13 cellular contexts compared by ENCODE assay signal in genomic region chr6:6584310-6585002, GRCh38. TPM values are rescaled to one million over a fixed set of nuclear protein-coding genes. Genes with fewer than 3 reads are reported as not detected.
DNase-seq lines count a peak whose midpoint lies in the region; ATAC-seq and TF ChIP-seq lines count a peak whose summit lies in the region.
"Had no signal": no experiment of that assay in that cellular context is flagged by ENCODE, and none has a peak within 500 bp of the region (broad histone marks: within the 10 kb centered on the region; RNA-seq: fewer than 3 reads in every experiment).

No MANE protein-coding gene starts in this region.

- no peak overlapping the region for H3K4me3 Mint-ChIP-seq in CD4-positive, alpha-beta T cell
- H3K4me3 Mint-ChIP-seq in WTC11 (no peak overlapping the region), type B pancreatic cell (no peak overlapping the region)
- H3K4me3 Mint-ChIP-seq: CD4-positive, CD25-positive, alpha-beta regulatory T cell; dendritic cell treated with granulocyte-macrophage colony-stimulating factor and Interleukin-4, amounts not matched to agents 40 ng/mL and 50 ng/mL, for 4 days; nephron had no signal

- no peak for TF ChIP-seq CTCF in CD4-positive, alpha-beta T cell (IDR thresholded peaks at IDR 0.05)
- TF ChIP-seq CTCF in GM13976 (IDR thresholded peaks at IDR 0.05; ENCODE audit: borderline replicate concordance, control extremely low read depth, extremely low read depth, insufficient read depth, missing control alignments), result peak; percentile 42
- no peak for TF ChIP-seq CTCF in WTC11 (IDR thresholded peaks at IDR 0.05)
- TF ChIP-seq CTCF in type B pancreatic cell (conservative IDR thresholded peaks at IDR 0.05), result no peak
- no peak for TF ChIP-seq CTCF in prostate gland (IDR thresholded peaks at IDR 0.05)
- no peak for TF ChIP-seq CTCF in lower lobe of right lung (IDR thresholded peaks at IDR 0.05)

- H3K9me3 Mint-ChIP-seq in CD4-positive, alpha-beta T cell, result no peaks in the 10 kb centered on the region
- H3K9me3 Mint-ChIP-seq in WTC11, result peaks cover 24% of the 10 kb centered on the region
- peaks cover 8% of the 10 kb centered on the region for H3K9me3 Mint-ChIP-seq in type B pancreatic cell
- H3K9me3 Mint-ChIP-seq: CD4-positive, CD25-positive, alpha-beta regulatory T cell had no signal

- H3K27ac Mint-ChIP-seq in CD4-positive, alpha-beta T cell, result peak overlapping the region; percentile 50
- no peak overlapping the region for H3K27ac Mint-ChIP-seq in WTC11
- no peak overlapping the region for H3K27ac Mint-ChIP-seq in type B pancreatic cell
- H3K27ac Mint-ChIP-seq: CD4-positive, CD25-positive, alpha-beta regulatory T cell; dendritic cell treated with granulocyte-macrophage colony-stimulating factor and Interleukin-4, amounts not matched to agents 40 ng/mL and 50 ng/mL, for 4 days; nephron had no signal

- no peak overlapping the region for H3K4me3 ChIP-seq in prostate gland
- H3K4me3 ChIP-seq in lower lobe of right lung, result no peak overlapping the region
- H3K4me3 ChIP-seq: SJSA1 had no signal

- peak; percentile 34 for ATAC-seq in CD4-positive, alpha-beta T cell (ENCODE audit: poor library complexity)
- ATAC-seq in HG03432 (IDR thresholded peaks at IDR 0.05; ENCODE audit: unreplicated experiment) (peak; percentile 22), WTC11 (peak; percentile 58; the same call in 1 of the 2 replicates), lower lobe of right lung (no peak)

- H3K4me1 ChIP-seq in prostate gland (replicated peaks) (no peaks in the 10 kb centered on the region), lower lobe of right lung (peaks cover 4% of the 10 kb centered on the region)
- H3K4me1 ChIP-seq: SJSA1 had no signal

- no peak for DNase-seq in CD4-positive, alpha-beta T cell
- DNase-seq in GM13976 (ENCODE audit: low spot score) (no peak), WTC11 (ENCODE audit: low spot score) (no peak), type B pancreatic cell (ENCODE audit: extremely low spot score, unreplicated experiment) (no peak), NCI-H2107 (lab: John Stamatoyannopoulos, UW) (no peak), prostate gland (ENCODE audit: low spot score) (no peak), lower lobe of right lung (no peak)
- DNase-seq: NCI-H446 had no signal

- CTCF ChIA-PET in CD4-positive, alpha-beta T cell (lab: Charles Lee), result no interaction called here
- CTCF ChIA-PET in WTC11 (lab: Charles Lee), result interaction anchor here (0.7 kb wide), 1 partner anchor 1373 kb away, joined by 4 read pairs; no protein-coding TSS in a partner anchor

- no peaks in the 10 kb centered on the region for H3K36me3 Mint-ChIP-seq in CD4-positive, alpha-beta T cell (ENCODE audit: low read depth)
- H3K36me3 Mint-ChIP-seq in WTC11 (peaks cover 5% of the 10 kb centered on the region), type B pancreatic cell (no peaks in the 10 kb centered on the region)
- H3K36me3 Mint-ChIP-seq: CD4-positive, CD25-positive, alpha-beta regulatory T cell had no signal

- no peak for TF ChIP-seq POLR2A in prostate gland (IDR thresholded peaks at IDR 0.05)

- no peaks in the 10 kb centered on the region for H3K27me3 Mint-ChIP-seq in CD4-positive, alpha-beta T cell
- H3K27me3 Mint-ChIP-seq in WTC11 (ENCODE audit: low read depth) (peaks cover 3% of the 10 kb centered on the region; the same call in 1 of the 2 replicates), type B pancreatic cell (no peaks in the 10 kb centered on the region)
- H3K27me3 Mint-ChIP-seq: dendritic cell treated with granulocyte-macrophage colony-stimulating factor and Interleukin-4, amounts not matched to agents 40 ng/mL and 50 ng/mL, for 4 days had no signal

- no peaks in the 10 kb centered on the region for H3K27me3 ChIP-seq in CD4-positive, alpha-beta T cell (ENCODE audit: control insufficient read depth, insufficient read depth, low read length)
- H3K27me3 ChIP-seq in prostate gland (replicated peaks; ENCODE audit: insufficient read depth) (no peaks in the 10 kb centered on the region), lower lobe of right lung (ENCODE audit: low read depth) (no peaks in the 10 kb centered on the region)
- H3K27me3 ChIP-seq: SJSA1 had no signal

- WGBS in prostate gland, result 97% methylated on average over 7 of the region's 7 CpGs

- POLR2A ChIA-PET in CD4-positive, alpha-beta T cell (lab: Charles Lee), result no interaction called here
- POLR2A ChIA-PET in WTC11 (lab: Charles Lee), result no interaction called here

- peaks cover 80% of the 10 kb centered on the region for H3K4me1 Mint-ChIP-seq in CD4-positive, alpha-beta T cell (ENCODE audit: low read depth)
- peaks cover 16% of the 10 kb centered on the region for H3K4me1 Mint-ChIP-seq in WTC11
- peaks cover 19% of the 10 kb centered on the region for H3K4me1 Mint-ChIP-seq in type B pancreatic cell (ENCODE audit: unreplicated experiment)

- H3K9me3 ChIP-seq in CD4-positive, alpha-beta T cell (ENCODE audit: control insufficient read depth, low read length), result no peaks in the 10 kb centered on the region
- no peaks in the 10 kb centered on the region for H3K9me3 ChIP-seq in prostate gland
- no peaks in the 10 kb centered on the region for H3K9me3 ChIP-seq in lower lobe of right lung
- H3K9me3 ChIP-seq: SJSA1 had no signal

- H3K27ac ChIP-seq in CD4-positive, alpha-beta T cell (ENCODE audit: low read depth, low read length), result no peak overlapping the region
- H3K27ac ChIP-seq in prostate gland, result no peak overlapping the region
- no peak overlapping the region for H3K27ac ChIP-seq in lower lobe of right lung
- H3K27ac ChIP-seq: SJSA1 had no signal

- H3K36me3 ChIP-seq in prostate gland, result no peaks in the 10 kb centered on the region
- H3K36me3 ChIP-seq in lower lobe of right lung, result no peaks in the 10 kb centered on the region
- H3K36me3 ChIP-seq: SJSA1 had no signal

- in situ Hi-C loops in GM13976 (cut with MboI; ENCODE audit: low sequenced_read_pairs, unreplicated experiment), result no loop called here

- intact Hi-C loops in CD4-positive, alpha-beta T cell (cut with DNase I, micrococcal nuclease), result no loop called here
- intact Hi-C loops in prostate gland (cut with DNase I), result no loop called here
- intact Hi-C loops in lower lobe of right lung (cut with DNase I), result no loop called here

TF ChIP-seq in WTC11, 78 proteins besides CTCF, POLR2A, EP300 and RAD21 (continues in another document):
- TF ChIP-seq, protein P1, sequence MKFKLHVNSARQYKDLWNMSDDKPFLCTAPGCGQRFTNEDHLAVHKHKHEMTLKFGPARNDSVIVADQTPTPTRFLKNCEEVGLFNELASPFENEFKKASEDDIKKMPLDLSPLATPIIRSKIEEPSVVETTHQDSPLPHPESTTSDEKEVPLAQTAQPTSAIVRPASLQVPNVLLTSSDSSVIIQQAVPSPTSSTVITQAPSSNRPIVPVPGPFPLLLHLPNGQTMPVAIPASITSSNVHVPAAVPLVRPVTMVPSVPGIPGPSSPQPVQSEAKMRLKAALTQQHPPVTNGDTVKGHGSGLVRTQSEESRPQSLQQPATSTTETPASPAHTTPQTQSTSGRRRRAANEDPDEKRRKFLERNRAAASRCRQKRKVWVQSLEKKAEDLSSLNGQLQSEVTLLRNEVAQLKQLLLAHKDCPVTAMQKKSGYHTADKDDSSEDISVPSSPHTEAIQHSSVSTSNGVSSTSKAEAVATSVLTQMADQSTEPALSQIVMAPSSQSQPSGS (CRISPR knock-in tag; IDR thresholded peaks at IDR 0.05; ENCODE audit: borderline replicate concordance, low read depth), result no peak
- TF ChIP-seq, protein P2, sequence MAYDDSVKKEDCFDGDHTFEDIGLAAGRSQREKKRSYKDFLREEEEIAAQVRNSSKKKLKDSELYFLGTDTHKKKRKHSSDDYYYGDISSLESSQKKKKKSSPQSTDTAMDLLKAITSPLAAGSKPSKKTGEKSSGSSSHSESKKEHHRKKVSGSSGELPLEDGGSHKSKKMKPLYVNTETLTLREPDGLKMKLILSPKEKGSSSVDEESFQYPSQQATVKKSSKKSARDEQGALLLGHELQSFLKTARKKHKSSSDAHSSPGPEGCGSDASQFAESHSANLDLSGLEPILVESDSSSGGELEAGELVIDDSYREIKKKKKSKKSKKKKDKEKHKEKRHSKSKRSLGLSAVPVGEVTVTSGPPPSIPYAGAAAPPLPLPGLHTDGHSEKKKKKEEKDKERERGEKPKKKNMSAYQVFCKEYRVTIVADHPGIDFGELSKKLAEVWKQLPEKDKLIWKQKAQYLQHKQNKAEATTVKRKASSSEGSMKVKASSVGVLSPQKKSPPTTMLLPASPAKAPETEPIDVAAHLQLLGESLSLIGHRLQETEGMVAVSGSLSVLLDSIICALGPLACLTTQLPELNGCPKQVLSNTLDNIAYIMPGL (CRISPR knock-in tag; IDR thresholded peaks at IDR 0.05), result no peak
- TF ChIP-seq RORB (CRISPR knock-in tag; IDR thresholded peaks at IDR 0.05), result no peak
- no peak for TF ChIP-seq FOXJ3 (CRISPR knock-in tag; IDR thresholded peaks at IDR 0.05; ENCODE audit: borderline replicate concordance)
- TF ChIP-seq NFYB (CRISPR knock-in tag; conservative IDR thresholded peaks at IDR 0.05; ENCODE audit: low read depth), result no peak
- no peak for TF ChIP-seq PRDM15 (CRISPR knock-in tag; IDR thresholded peaks at IDR 0.05)

RNA-seq across cellular contexts. Expression of gene LY86, which starts 4.1 kb away (rescaled TPM):
- total RNA-seq in CD4-positive, alpha-beta T cell, result 1 to 10 TPM; 1.3 to 2.1 TPM
- total RNA-seq in WTC11 (2021), result 0.16 to 0.21 TPM in 2 of 3 replicates, not detected in the other
- not detected in 2 replicates for total RNA-seq in type B pancreatic cell (ENCODE audit: low replicate concordance)
- total RNA-seq in prostate gland, result 1 to 10 TPM; 1.5 to 7.0 TPM
- total RNA-seq in lower lobe of right lung, result 20.2 TPM
- total RNA-seq: CD4-positive, CD25-positive, alpha-beta regulatory T cell; SJSA1 had no signal

Comparison
In these comparisons a context has a peak if more than half of its experiments do, and no peak if none do; other contexts are left out.
1. ATAC-seq: peak in CD4-positive, alpha-beta T cell (single experiment), HG03432 (single experiment) and WTC11 (single experiment); none in lower lobe of right lung (0 of 2).